ENCODE assay signal across 30 cellular contexts in genomic region chr12:132470417-132470816, GRCh38.
"Had no signal": no experiment of that assay in that cellular context is flagged by ENCODE, and none has a peak within 500 bp of the region (broad histone marks: within the 10 kb centered on the region; RNA-seq: fewer than 3 reads in every experiment).

No MANE protein-coding gene starts in this region.

- H3K9me3 Mint-ChIP-seq: neural crest cell; T-helper 2 cell treated with Interferon-gamma antibody and Interleukin-4, amounts not matched to agents 5 μg/mL and 100 μg/mL, for 36 hours had no signal

- H2AFZ ChIP-seq: hepatocyte had no signal

- H3K36me3 ChIP-seq: esophagus squamous epithelium, left ventricle myocardium inferior, pancreas, sigmoid colon, thoracic aorta had no signal

- H3K27ac ChIP-seq: epithelial cell of prostate, esophagus squamous epithelium, hepatocyte, pancreas, psoas muscle, sigmoid colon, thoracic aorta had no signal

- ATAC-seq: psoas muscle had no signal

- H3K4me3 ChIP-seq: esophagus squamous epithelium, hepatocyte, left ventricle myocardium inferior, lung, pancreas, psoas muscle, sigmoid colon, smooth muscle cell, thoracic aorta had no signal

- H3K4me1 ChIP-seq: pancreas, psoas muscle, sigmoid colon had no signal

- H3K9me3 ChIP-seq: esophagus squamous epithelium, left ventricle myocardium inferior, pancreas, psoas muscle, sigmoid colon, thoracic aorta had no signal

- H3K4me2 ChIP-seq: hepatocyte, smooth muscle cell had no signal

- H3K36me3 Mint-ChIP-seq: activated naive CD8-positive, alpha-beta T cell had no signal

- H3K4me3 Mint-ChIP-seq: neural crest cell; T-helper 2 cell treated with Interferon-gamma antibody and Interleukin-4, amounts not matched to agents 5 μg/mL and 100 μg/mL, for 36 hours had no signal

- H3K27me3 Mint-ChIP-seq: activated naive CD8-positive, alpha-beta T cell had no signal

- H3K27me3 ChIP-seq: hepatocyte, pancreas had no signal

- H3K27ac Mint-ChIP-seq: activated naive CD8-positive, alpha-beta T cell had no signal

- H3K79me2 ChIP-seq: hepatocyte had no signal

- DNase-seq: activated CD4-positive, alpha-beta T cell treated with anti-CD3 and anti-CD28 coated beads for 48 hours; activated CD4-positive, alpha-beta T cell treated with anti-CD3 and anti-CD28 coated beads, Interleukin-2, amount 50 U/mL, for 48 hours; activated CD8-positive, alpha-beta memory T cell treated with anti-CD3 and anti-CD28 coated beads for 24 hours; activated effector memory CD4-positive, alpha-beta T cell treated with Interleukin-2 at 50 U/mL for 16 hours; activated naive CD4-positive, alpha-beta T cell treated with Interleukin-2 at 50 U/mL for 16 hours; anterior cingulate cortex; dermis blood vessel endothelial cell; effector CD4-positive, alpha-beta T cell; esophagus squamous epithelium; foreskin melanocyte; glutamatergic neuron; islet precursor cell; left ventricle myocardium inferior; nucleus accumbens; sigmoid colon; stimulated activated CD4-positive, alpha-beta T cell treated with anti-CD3 and anti-CD28 coated beads, Interleukin-1b, Interleukin-23, amount 100 ng/mL, for 48 hours; stimulated activated CD4-positive, alpha-beta T cell treated with anti-CD3 and anti-CD28 coated beads, Interleukin-4, amount 100 ng/mL, for 4 hours; stimulated activated CD8-positive, alpha-beta memory T cell treated with anti-CD3 and anti-CD28 coated beads, Interleukin-4, amount 100 ng/mL, for 48 hours; stimulated activated naive CD4-positive, alpha-beta T cell treated with Interleukin-2 at 50 U/mL for 16 hours; trophoblast cell had no signal
